Comparison of ENCODE assay signal across 8 cellular contexts in the genomic region with DNA sequence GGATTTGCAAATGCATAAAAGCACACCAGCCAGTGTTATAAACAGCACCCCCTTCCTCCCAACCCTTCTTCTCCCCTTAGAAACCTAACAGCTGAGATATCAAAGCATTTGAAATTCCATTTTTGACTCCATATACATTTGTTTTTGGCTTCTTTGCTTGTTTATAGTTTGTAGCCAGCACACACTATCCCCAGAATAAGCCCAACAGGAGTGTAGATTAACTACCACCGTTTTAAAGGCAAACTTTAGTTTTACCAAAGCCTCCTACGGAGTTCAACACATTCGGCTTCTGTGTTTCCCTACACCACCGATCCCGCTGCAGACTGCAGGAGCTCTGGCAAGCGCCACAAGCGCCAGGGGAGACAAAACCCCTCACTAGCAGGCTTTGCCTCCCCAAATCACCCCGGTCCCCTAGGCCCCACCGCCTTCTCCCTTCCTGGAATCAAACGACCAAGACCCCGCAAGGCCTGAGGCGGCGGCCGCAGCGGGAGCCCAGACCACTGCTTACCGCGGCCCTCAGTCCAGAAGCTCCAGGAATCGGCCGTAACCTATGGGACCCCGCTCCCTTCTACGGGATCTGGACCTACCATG. TPM values are rescaled to one million over a fixed set of nuclear protein-coding genes. Genes with fewer than 3 reads are reported as not detected.
DNase-seq lines count a peak whose midpoint lies in the region; ATAC-seq and TF ChIP-seq lines count a peak whose summit lies in the region.

No MANE protein-coding gene starts in this region.

- peak; percentile 4 for ATAC-seq in GM19372 (IDR thresholded peaks at IDR 0.05; ENCODE audit: low read depth, unreplicated experiment)

- H3K9me3 ChIP-seq in BLaER1 treated with 17β-estradiol and CSF1 and Interleukin-3, amounts not matched to agents 10 nM and 100 nM (replicated peaks in 1 of 11): no peaks in the 10 kb centered on the region
- H3K9me3 ChIP-seq in HUES64 (ENCODE audit: insufficient read depth, low read depth, low read length) (no peaks in the 10 kb centered on the region), spleen (no peaks in the 10 kb centered on the region)

- H3K27me3 ChIP-seq in BLaER1 treated with 17β-estradiol and CSF1 and Interleukin-3, amounts not matched to agents 10 nM and 100 nM: no peaks in the 10 kb centered on the region
- H3K27me3 ChIP-seq in HUES64 (ENCODE audit: insufficient read depth, low read length) (no peaks in the 10 kb centered on the region), spleen (replicated peaks in 1 of 7) (no peaks in the 10 kb centered on the region)

- H3K27ac ChIP-seq in BLaER1 treated with 17β-estradiol and CSF1 and Interleukin-3, amounts not matched to agents 10 nM and 100 nM: peak overlapping the region; percentile 88 to 97 (median 92)
- H3K27ac ChIP-seq in HUES64 (ENCODE audit: low read depth, low read length): peak overlapping the region; percentile 59
- peak overlapping the region; percentile 89 to 95 (median 94) for H3K27ac ChIP-seq in spleen

- peaks cover 29 to 55% (median 40%) of the 10 kb centered on the region in 10 experiments for H3K4me1 ChIP-seq in BLaER1 treated with 17β-estradiol and CSF1 and Interleukin-3, amounts not matched to agents 10 nM and 100 nM
- peaks cover 5% of the 10 kb centered on the region; the same call in 1 of the 2 replicates for H3K4me1 ChIP-seq in HUES64 (ENCODE audit: insufficient read depth, low read length)
- peaks cover 28 to 67% (median 53%) of the 10 kb centered on the region in 6 donors for H3K4me1 ChIP-seq in spleen

- 0% methylated on average over 21 of the region's 21 CpGs for WGBS in HUES64
- WGBS in spleen, 5 donors: 0 to 1% (median 1%) methylated on average over 12 to 21 of the region's 21 CpGs

- peak overlapping the region; percentile 92 to 98 (median 95) for H3K9ac ChIP-seq in BLaER1 treated with 17β-estradiol and CSF1 and Interleukin-3, amounts not matched to agents 10 nM and 100 nM
- H3K9ac ChIP-seq in HUES64 (ENCODE audit: low read depth, low read length): peak overlapping the region; percentile 91

- peaks cover 39 to 50% (median 46%) of the 10 kb centered on the region in 11 experiments; a peak in 19 of 22 replicates for H4K20me1 ChIP-seq in BLaER1 treated with 17β-estradiol and CSF1 and Interleukin-3, amounts not matched to agents 10 nM and 100 nM

- peak overlapping the region; percentile 63 to 88 (median 82) for H3K4me2 ChIP-seq in BLaER1 treated with 17β-estradiol and CSF1 and Interleukin-3, amounts not matched to agents 10 nM and 100 nM

- H3K36me3 ChIP-seq in BLaER1 treated with 17β-estradiol and CSF1 and Interleukin-3, amounts not matched to agents 10 nM and 100 nM: peaks cover 0 to 18% (median 11%) of the 10 kb centered on the region in 11 experiments; a peak in 12 of 22 replicates
- H3K36me3 ChIP-seq in HUES64 (ENCODE audit: insufficient read depth, low read length) (peaks cover 6% of the 10 kb centered on the region; the same call in 1 of the 2 replicates), spleen (peaks cover 0 to 15% (median 2%) of the 10 kb centered on the region in 6 donors)

- no peak for TF ChIP-seq POLR2A in spleen (IDR thresholded peaks at IDR 0.05)

- H3K4me3 ChIP-seq in BLaER1 treated with 17β-estradiol and CSF1 and Interleukin-3, amounts not matched to agents 10 nM and 100 nM: peak overlapping the region; percentile 70 to 96 (median 87)
- H3K4me3 ChIP-seq in HUES64 (ENCODE audit: low read length) (peak overlapping the region; percentile 70), spleen (peak overlapping the region; percentile 69 to 98 (median 79))

- no peak for TF ChIP-seq CTCF in spleen (IDR thresholded peaks at IDR 0.05 in 8 of 11, conservative IDR thresholded peaks at IDR 0.05 in 3 of 11)

- DNase-seq in activated naive CD4-positive, alpha-beta T cell treated with anti-CD3 and anti-CD28 coated beads, Interleukin-2, amount 50 U/mL, for 16 hours: peak; percentile 26
- DNase-seq in hepatic stellate cell (ENCODE audit: low spot score) (peak; percentile 6), spleen (no peak), NCI-H2196 treated with DMSO at 0.1 percent for 48 hours (lab: John Stamatoyannopoulos, UW; ENCODE audit: unreplicated experiment) (no peak), hippocampal formation (lab: John Stamatoyannopoulos, UW) (no peak)

- intact Hi-C loops in spleen (cut with DNase I; ENCODE audit: low total_unique reads): no loop called here

RNA-seq across cellular contexts. Expression of a gene that starts 0.4 kb away (rescaled TPM):
- 90.1 TPM for polyA plus RNA-seq in HUES64 (2013, experiment 1 of 2)
- polyA plus RNA-seq in HUES64 (2013, experiment 2 of 2): 95.0 TPM
- total RNA-seq in spleen: 100 to 1,000 TPM in 2 of 7 donors, 10 to 100 TPM in 5; 81.0 to 101 (median 94.1) TPM
- polyA plus RNA-seq in spleen: 10 to 100 TPM; 21.4 to 33.4 (median 24.0) TPM

RNA-seq across cellular contexts. Expression of a gene that starts 45.2 kb away (rescaled TPM):
- polyA plus RNA-seq in HUES64 (2013, experiment 1 of 2): 52.1 TPM
- 51.1 TPM for polyA plus RNA-seq in HUES64 (2013, experiment 2 of 2)
- total RNA-seq in spleen: 10 to 100 TPM; 24.8 to 53.2 (median 31.0) TPM
- polyA plus RNA-seq in spleen: 10 to 100 TPM; 25.1 to 31.6 (median 30.8) TPM

Comparison
In these comparisons a context has a peak if more than half of its experiments do, and no peak if none do; other contexts are left out.
1. DNase-seq: peak in activated naive CD4-positive, alpha-beta T cell treated with anti-CD3 and anti-CD28 coated beads, Interleukin-2, amount 50 U/mL, for 16 hours (single experiment) and hepatic stellate cell (single experiment); none in spleen (single experiment), NCI-H2196 treated with DMSO at 0.1 percent for 48 hours (single experiment) and hippocampal formation (0 of 2).
2. Peak in every context shown above with its lines, with median percentiles within 50 percentile points of each other: H3K27ac ChIP-seq and H3K4me3 ChIP-seq.